In genomic region chr16:49000594-49000993, GRCh38 we compare ENCODE assay signal across 12 cellular contexts.
DNase-seq lines count a peak whose midpoint lies in the region; ATAC-seq and TF ChIP-seq lines count a peak whose summit lies in the region.
"Had no signal": no experiment of that assay in that cellular context is flagged by ENCODE, and none has a peak within 500 bp of the region (broad histone marks: within the 10 kb centered on the region; RNA-seq: fewer than 3 reads in every experiment).

No MANE protein-coding gene starts in this region.

- intact Hi-C loops in HCT116 (cut with micrococcal nuclease), result loop anchor here (1.0 to 2.0 kb wide), 2 partner anchors 184 to 350 kb away; no protein-coding TSS in a partner anchor

- BruUV-seq in HCT116 (replicated peaks; lab: Mats Ljungman, UMichigan), result no TSS peak

- no peak for DNase-seq in BE2C
- DNase-seq in HCT116 (ENCODE audit: low read depth, low spot score), result peak; percentile 26
- DNase-seq in WTC11 (ENCODE audit: low spot score), result peak; percentile 48
- no peak for DNase-seq in activated gamma-delta T cell (lab: John Stamatoyannopoulos, UW)
- no peak for DNase-seq in HuH-7.5 (ENCODE audit: low spot score)
- no peak for DNase-seq in GM19238 (ENCODE audit: insufficient read length, low spot score)
- DNase-seq in T1000 (lab: John Stamatoyannopoulos, UW), result no peak
- DNase-seq: activated CD4-positive, alpha-beta T cell treated with anti-CD3 and anti-CD28 coated beads, Interleukin-2, amount 10 ng/mL, durations not matched to agents 7 days and 5 days; NCI-H524; stimulated activated naive CD8-positive, alpha-beta T cell treated with anti-CD3 and anti-CD28 coated beads, Interleukin-15, Interleukin-2, amounts not matched to agents 100 U/mL and 50 U/mL, for 24 hours had no signal

- H4K20me1 ChIP-seq in HCT116 (ENCODE audit: insufficient read depth), result no peaks in the 10 kb centered on the region

- CTCF ChIA-PET in HCT116 (lab: Charles Lee), result no interaction called here
- CTCF ChIA-PET in WTC11 (lab: Charles Lee), result interaction anchor here (1.0 kb wide), 1 partner anchor 352 kb away, joined by 4 read pairs; no protein-coding TSS in a partner anchor

- 22% methylated on average over 10 of the region's 10 CpGs for WGBS in liver

- TF ChIP-seq POLR2A in HCT116 (IDR thresholded peaks at IDR 0.05; ENCODE audit: borderline replicate concordance, extremely low read depth, insufficient read depth, insufficient read length), result no peak

- H3K4me1 ChIP-seq in BE2C (no peaks in the 10 kb centered on the region), HCT116 (ENCODE audit: control insufficient read depth in 1 of 2, insufficient read depth in 2 of 2, low read length in 2 of 2) (peaks cover 0 to 3% of the 10 kb centered on the region in 2 experiments; a peak in 1 of 4 replicates), liver (ENCODE audit: control insufficient read depth in 4 of 4, insufficient read depth in 4 of 4, low read length in 3 of 4) (no peaks in the 10 kb centered on the region)

- peak overlapping the region; percentile 80 for H2AFZ ChIP-seq in HCT116 (ENCODE audit: low read depth, low read length, poor library complexity, severe bottlenecking)

- H3K79me2 ChIP-seq in HCT116 (ENCODE audit: insufficient read depth, low read length), result no peaks in the 10 kb centered on the region

- RAD21 ChIA-PET in HCT116 (lab: Charles Lee; ENCODE audit: low non-redundant PET in 1 of 2, low total read pairs in 2 of 2, uncharacterized antibody in 2 of 2, unreplicated experiment in 2 of 2), result no interaction called here

- TF ChIP-seq RAD21 in HCT116 (IDR thresholded peaks at IDR 0.05; ENCODE audit: low read depth), result peak; percentile 54
- peak in 1 of 2 donors; percentile 26 for TF ChIP-seq RAD21 in liver (IDR thresholded peaks at IDR 0.05)

- no peaks in the 10 kb centered on the region for H3K36me3 Mint-ChIP-seq in WTC11

- H3K4me3 Mint-ChIP-seq in WTC11, result no peak overlapping the region
- H3K4me3 Mint-ChIP-seq: activated CD4-positive, alpha-beta T cell treated with anti-CD3 and anti-CD28 coated beads, Interleukin-2, amount 10 ng/mL, durations not matched to agents 7 days and 5 days had no signal

- peak overlapping the region; percentile 33; the same call in 1 of the 2 replicates for H3K4me2 ChIP-seq in HCT116 (ENCODE audit: low read length)

- H3K27ac Mint-ChIP-seq in WTC11, result no peak overlapping the region
- H3K27ac Mint-ChIP-seq: activated CD4-positive, alpha-beta T cell treated with anti-CD3 and anti-CD28 coated beads, Interleukin-2, amount 10 ng/mL, durations not matched to agents 7 days and 5 days had no signal

- TF ChIP-seq CTCF in BE2C (IDR thresholded peaks at IDR 0.05; ENCODE audit: low read depth, low read length) (peak; percentile 59), HCT116 (IDR thresholded peaks at IDR 0.05 in 2 of 3, conservative IDR thresholded peaks at IDR 0.05 in 1 of 3; ENCODE audit: borderline replicate concordance in 1 of 3, insufficient read depth in 1 of 3, low read depth in 2 of 3, low read length in 2 of 3) (peak; percentile 38 to 87 (median 87); a peak in 5 of 6 replicates), WTC11 (IDR thresholded peaks at IDR 0.05) (peak; percentile 81), liver (IDR thresholded peaks at IDR 0.05; ENCODE audit: low read depth, low read length, missing input control) (peak; percentile 24)

- H3K36me3 ChIP-seq in BE2C, result no peaks in the 10 kb centered on the region
- no peaks in the 10 kb centered on the region for H3K36me3 ChIP-seq in HCT116 (ENCODE audit: control insufficient read depth in 1 of 2, insufficient read depth in 2 of 2, low read length in 2 of 2)
- H3K36me3 ChIP-seq in liver (ENCODE audit: control insufficient read depth in 4 of 4, insufficient read depth in 3 of 4, low read depth in 1 of 4, low read length in 3 of 4), result no peaks in the 10 kb centered on the region

- H3K4me3 ChIP-seq in BE2C (ENCODE audit: low read depth, low read length) (no peak overlapping the region), HCT116 (replicated peaks in 1 of 2; ENCODE audit: low read depth in 1 of 2, low read length in 2 of 2) (no peak overlapping the region), liver (ENCODE audit: low read depth in 1 of 3, low read length in 3 of 3) (no peak overlapping the region)
- H3K4me3 ChIP-seq: skin epidermis had no signal

- peaks cover 2% of the 10 kb centered on the region for H3K27me3 Mint-ChIP-seq in WTC11 (ENCODE audit: low read depth)
- H3K27me3 Mint-ChIP-seq: activated CD4-positive, alpha-beta T cell treated with anti-CD3 and anti-CD28 coated beads, Interleukin-2, amount 10 ng/mL, durations not matched to agents 7 days and 5 days had no signal

- ATAC-seq in HCT116, result peak; percentile 89
- peak; percentile 82 for ATAC-seq in WTC11
- ATAC-seq: stimulated activated naive CD8-positive, alpha-beta T cell treated with anti-CD3 and anti-CD28 coated beads, Interleukin-15, Interleukin-2, amounts not matched to agents 100 U/mL and 50 U/mL, for 24 hours had no signal

- H3K9me3 Mint-ChIP-seq in WTC11, result no peaks in the 10 kb centered on the region
- H3K9me3 Mint-ChIP-seq: activated CD4-positive, alpha-beta T cell treated with anti-CD3 and anti-CD28 coated beads, Interleukin-2, amount 10 ng/mL, durations not matched to agents 7 days and 5 days had no signal

- no peak overlapping the region for H3K27ac ChIP-seq in HCT116 (ENCODE audit: low read depth, low read length)
- no peak overlapping the region for H3K27ac ChIP-seq in liver (ENCODE audit: low read depth in 1 of 2, low read length in 2 of 2)
- H3K27ac ChIP-seq: skin epidermis had no signal

- H3K9me2 ChIP-seq in HCT116 (ENCODE audit: insufficient read depth), result no peaks in the 10 kb centered on the region

- POLR2A ChIA-PET in HCT116 (lab: Charles Lee) (no interaction called here), WTC11 (lab: Charles Lee) (no interaction called here)

- peaks cover 22% of the 10 kb centered on the region for H3K4me1 Mint-ChIP-seq in WTC11
- H3K4me1 Mint-ChIP-seq: activated CD4-positive, alpha-beta T cell treated with anti-CD3 and anti-CD28 coated beads, Interleukin-2, amount 10 ng/mL, durations not matched to agents 7 days and 5 days had no signal

- H3K9ac ChIP-seq in HCT116 (ENCODE audit: low read length), result no peak overlapping the region
- no peak overlapping the region for H3K9ac ChIP-seq in liver (ENCODE audit: low read depth in 1 of 2, low read length in 2 of 2)

- no peaks in the 10 kb centered on the region for H3K27me3 ChIP-seq in BE2C
- H3K27me3 ChIP-seq in HCT116 (ENCODE audit: insufficient read depth, low read length), result no peaks in the 10 kb centered on the region
- peaks cover 0 to 2% (median 0%) of the 10 kb centered on the region in 4 donors for H3K27me3 ChIP-seq in liver (ENCODE audit: control insufficient read depth in 4 of 4, insufficient read depth in 4 of 4, low read length in 3 of 4)

- no peaks in the 10 kb centered on the region for H3K9me3 ChIP-seq in BE2C
- no peaks in the 10 kb centered on the region for H3K9me3 ChIP-seq in HCT116 (ENCODE audit: control insufficient read depth in 1 of 2, insufficient read depth in 1 of 2, low read depth in 1 of 2, low read length in 2 of 2)
- H3K9me3 ChIP-seq in liver (ENCODE audit: control insufficient read depth in 4 of 4, low read length in 3 of 4), result no peaks in the 10 kb centered on the region

TF ChIP-seq in HCT116, 20 proteins besides CTCF, POLR2A, EP300 and RAD21 (continues in another document):
- no peak for TF ChIP-seq TCF7L2 (IDR thresholded peaks at IDR 0.05; ENCODE audit: borderline replicate concordance, extremely low read depth, insufficient read depth, insufficient read length)
- peak; percentile 16 for TF ChIP-seq YY1 (IDR thresholded peaks at IDR 0.05; ENCODE audit: extremely low read depth, insufficient replicate concordance, low read depth, low read length)
- no peak for TF ChIP-seq EGR1 (IDR thresholded peaks at IDR 0.05; ENCODE audit: low read depth)
- no peak for TF ChIP-seq POLR2AphosphoS5 (IDR thresholded peaks at IDR 0.05; ENCODE audit: low read depth, low read length)

TF ChIP-seq in WTC11, 78 proteins besides CTCF, POLR2A, EP300 and RAD21:
- TF ChIP-seq MXD4 (CRISPR knock-in tag; IDR thresholded peaks at IDR 0.05; ENCODE audit: borderline replicate concordance) (no peak), FOXK1 (CRISPR knock-in tag; IDR thresholded peaks at IDR 0.05) (no peak), ERG (CRISPR knock-in tag; IDR thresholded peaks at IDR 0.05) (no peak)

TF ChIP-seq in liver, 16 proteins besides CTCF, POLR2A, EP300 and RAD21:
- TF ChIP-seq GABPA (IDR thresholded peaks at IDR 0.05 in 1 of 2, conservative IDR thresholded peaks at IDR 0.05 in 1 of 2) (no peak), SP1 (IDR thresholded peaks at IDR 0.05) (no peak), YY1 (IDR thresholded peaks at IDR 0.05) (no peak), ATF3 (IDR thresholded peaks at IDR 0.05) (no peak), NR2F2 (IDR thresholded peaks at IDR 0.05) (no peak), MAX (IDR thresholded peaks at IDR 0.05) (no peak), RXRA (IDR thresholded peaks at IDR 0.05) (no peak), FOXA2 (IDR thresholded peaks at IDR 0.05) (no peak), EGR1 (IDR thresholded peaks at IDR 0.05; ENCODE audit: low read depth in 2 of 2) (no peak), JUND (IDR thresholded peaks at IDR 0.05) (no peak), HNF4G (IDR thresholded peaks at IDR 0.05) (no peak), TAF1 (conservative IDR thresholded peaks at IDR 0.05) (no peak), HNF4A (conservative IDR thresholded peaks at IDR 0.05) (no peak)

Comparison
In these comparisons a context has a peak if more than half of its experiments do, and no peak if none do; other contexts are left out.
1. DNase-seq: peak in HCT116 (single experiment) and WTC11 (single experiment); none in BE2C (single experiment), activated gamma-delta T cell (single experiment), HuH-7.5 (single experiment), GM19238 (single experiment) and T1000 (single experiment).
2. CTCF ChIP-seq: peak in every context shown above with its lines; median percentile 87 in HCT116; 81 in WTC11; 59 in BE2C; 24 in liver.